ENCODE assay signal across 20 cellular contexts in genomic region chr4:24063771-24064170, GRCh38.
DNase-seq lines count a peak whose midpoint lies in the region; ATAC-seq, FAIRE-seq and TF ChIP-seq lines count a peak whose summit lies in the region.
"Had no signal": no experiment of that assay in that cellular context is flagged by ENCODE, and none has a peak within 500 bp of the region (broad histone marks: within the 10 kb centered on the region; RNA-seq: fewer than 3 reads in every experiment).

No MANE protein-coding gene starts in this region.

- no peak for ATAC-seq in HG03565 (IDR thresholded peaks at IDR 0.05; ENCODE audit: unreplicated experiment)
- ATAC-seq: activated CD4-positive, alpha-beta T cell treated with anti-CD3 and anti-CD28 coated beads for 36 hours; activated naive CD8-positive, alpha-beta T cell treated with anti-CD3 and anti-CD28 coated beads, Interleukin-2, amount 50 U/mL, for 24 hours; stimulated activated naive CD8-positive, alpha-beta T cell treated with anti-CD3 and anti-CD28 coated beads, Interleukin-15, amount 100 ng/mL, for 72 hours; T-helper 17 cell had no signal

- no peak for TF ChIP-seq POLR2A in GM12892 (IDR thresholded peaks at IDR 0.05; ENCODE audit: low read depth, low read length)

- intact Hi-C loops in tibial artery (cut with DNase I; ENCODE audit: low total_unique reads): no loop called here

- no peak for TF ChIP-seq CTCF in tibial artery (IDR thresholded peaks at IDR 0.05)

- H3K36me3 ChIP-seq in tibial artery: no peaks in the 10 kb centered on the region
- H3K36me3 ChIP-seq: Peyer's patch, SJCRH30, transverse colon had no signal

- no peaks in the 10 kb centered on the region for H3K27me3 ChIP-seq in tibial artery
- H3K27me3 ChIP-seq: Peyer's patch, SJCRH30, transverse colon had no signal

- H3K9me3 ChIP-seq in tibial artery: no peaks in the 10 kb centered on the region
- H3K9me3 ChIP-seq: Peyer's patch, SJCRH30, transverse colon had no signal

- H3K27ac ChIP-seq in tibial artery: no peak overlapping the region
- H3K27ac ChIP-seq: GM23248, Peyer's patch, SJCRH30, transverse colon had no signal

- no peaks in the 10 kb centered on the region for H3K4me1 ChIP-seq in tibial artery
- H3K4me1 ChIP-seq: Peyer's patch, transverse colon had no signal

- no peak overlapping the region for H3K4me3 ChIP-seq in tibial artery
- H3K4me3 ChIP-seq: GM23248, Peyer's patch, SJCRH30, transverse colon had no signal

- FAIRE-seq in GM12892 (lab: Jason Lieb, UNC): no peak
- FAIRE-seq: keratinocyte had no signal

- DNase-seq in DMS79 treated with DMSO at 0.1 percent for 48 hours (lab: John Stamatoyannopoulos, UW) (peak; percentile 66), NCI-H1417 treated with DMSO at 0.1 percent for 48 hours (lab: John Stamatoyannopoulos, UW) (peak; percentile 30), NCI-H446 (lab: John Stamatoyannopoulos, UW) (peak; percentile 64 to 76), cerebellum (ENCODE audit: low spot score) (peak; percentile 29), GM12892 (ENCODE audit: insufficient read length) (no peak), tibial artery (no peak)
- DNase-seq in stimulated activated CD4-positive, alpha-beta T cell treated with anti-CD3 and anti-CD28 coated beads, Interleukin-4, amount 100 ng/mL, for 1 hour: no peak
- DNase-seq: activated CD4-positive, alpha-beta T cell treated with anti-CD3 and anti-CD28 coated beads for 36 hours; activated gamma-delta T cell; activated naive CD8-positive, alpha-beta T cell treated with anti-CD3 and anti-CD28 coated beads, Interleukin-2, amount 50 U/mL, for 24 hours; GM23248; HFFc6; NCI-H226; Peyer's patch; SJCRH30; stimulated activated naive CD8-positive, alpha-beta T cell treated with anti-CD3 and anti-CD28 coated beads, Interleukin-15, amount 100 ng/mL, for 72 hours; T-helper 17 cell; transverse colon had no signal

Comparison
In these comparisons a context has a peak if more than half of its experiments do, and no peak if none do; other contexts are left out.
1. DNase-seq: peak in DMS79 treated with DMSO at 0.1 percent for 48 hours (single experiment), NCI-H1417 treated with DMSO at 0.1 percent for 48 hours (single experiment), NCI-H446 (2 of 2) and cerebellum (single experiment); none in GM12892 (single experiment), tibial artery (0 of 2) and stimulated activated CD4-positive, alpha-beta T cell treated with anti-CD3 and anti-CD28 coated beads, Interleukin-4, amount 100 ng/mL, for 1 hour (single experiment).